In genomic region chr11:11843233-11843632, GRCh38 we compare ENCODE assay signal across 8 cellular contexts. TPM values are rescaled to one million over a fixed set of nuclear protein-coding genes. Genes with fewer than 3 reads are reported as not detected.
DNase-seq lines count a peak whose midpoint lies in the region; ATAC-seq, FAIRE-seq and TF ChIP-seq lines count a peak whose summit lies in the region.

No MANE protein-coding gene starts in this region.

- H3K9ac ChIP-seq in GM12878 (ENCODE audit: control insufficient read depth, insufficient read depth, low read length): peak overlapping the region; percentile 97

- TF ChIP-seq POLR2A in GM12878 (IDR thresholded peaks at IDR 0.05; ENCODE audit: low read depth, low read length) (no peak), tibial nerve (IDR thresholded peaks at IDR 0.05) (peak; percentile 53 to 56)

- in situ Hi-C loops in GM12878 (cut with MboI): no loop called here

- POLR2A ChIA-PET in GM12878 (lab: Charles Lee): interaction anchor here (0.6 to 2.6 kb wide), 7 partner anchors 14 to 1034 kb away, joined by 3 to 11 read pairs (median 6); partner anchors contain the start of gene EIF4G2

- H3K9me3 ChIP-seq in GM12878 (replicated peaks; ENCODE audit: control insufficient read depth, insufficient read depth, low read length) (no peaks in the 10 kb centered on the region), left lung (no peaks in the 10 kb centered on the region), tibial nerve (no peaks in the 10 kb centered on the region)

- H4K20me1 ChIP-seq in GM12878 (ENCODE audit: control insufficient read depth, insufficient read depth): no peaks in the 10 kb centered on the region

- SMC1A ChIA-PET in GM12878 (lab: Charles Lee; ENCODE audit: uncharacterized antibody, unreplicated experiment): interaction anchor here (0.7 to 4.2 kb wide), 14 partner anchors 13 to 59 kb away, joined by 3 to 29 read pairs (median 5); no protein-coding TSS in a partner anchor

- H3K4me3 ChIP-seq in GM12878 (peak overlapping the region; percentile 77), left lung (peak overlapping the region; percentile 77 to 80), tibial nerve (peak overlapping the region; percentile 69 to 92 (median 80))

- H3K79me2 ChIP-seq in GM12878 (ENCODE audit: control insufficient read depth, insufficient read depth, low read length): peaks cover 64% of the 10 kb centered on the region

- ATAC-seq in GM12878 (peak; percentile 17), left lung (peak; percentile 23), HG03442 (IDR thresholded peaks at IDR 0.05; ENCODE audit: unreplicated experiment) (no peak)

- 0% methylated on average over 3 of the region's 3 CpGs for WGBS in GM12878 (ENCODE audit: insufficient coverage, insufficient replicate concordance, low lambda C conversion rate, missing lambda C conversion rate)
- 0 to 1% methylated on average over 3 of the region's 3 CpGs for WGBS in tibial nerve, 2 donors

- H3K4me2 ChIP-seq in GM12878 (ENCODE audit: control insufficient read depth, insufficient read depth): peak overlapping the region; percentile 58; the same call in 1 of the 2 replicates

- TF ChIP-seq CTCF in GM12878 (IDR thresholded peaks at IDR 0.05 in 2 of 3, conservative IDR thresholded peaks at IDR 0.05 in 1 of 3; ENCODE audit: control insufficient read depth in 2 of 3, extremely low read depth in 1 of 3, insufficient read depth in 1 of 3, low read depth in 3 of 3, low read length in 3 of 3): no peak
- TF ChIP-seq CTCF in left lung (IDR thresholded peaks at IDR 0.05): no peak
- no peak for TF ChIP-seq CTCF in tibial nerve (IDR thresholded peaks at IDR 0.05)

- H3K27ac ChIP-seq in GM12878 (ENCODE audit: control insufficient read depth, insufficient read depth) (peak overlapping the region; percentile 96), left lung (peak overlapping the region; percentile 97 to 99), tibial nerve (peak overlapping the region; percentile 98 to 100 (median 98))

- RAD21 ChIA-PET in GM12878 (lab: Charles Lee; ENCODE audit: unreplicated experiment): interaction anchor here (0.7 to 3.0 kb wide), 6 partner anchors 14 to 1034 kb away, joined by 3 to 18 read pairs (median 4); partner anchors contain the start of genes EIF4G2 and GALNT18

- intact Hi-C loops in GM12878 (cut with micrococcal nuclease; ENCODE audit: unreplicated experiment): loop anchor here (5.0 to 10.0 kb wide), 2 partner anchors 988 to 1036 kb away; partner anchors contain the start of genes EIF4G2 and ZBED5
- intact Hi-C loops in left lung (cut with DNase I): no loop called here

- H3K27me3 ChIP-seq in GM12878 (replicated peaks in 1 of 2; ENCODE audit: control insufficient read depth in 2 of 2, insufficient read depth in 2 of 2, low read length in 1 of 2): no peaks in the 10 kb centered on the region
- H3K27me3 ChIP-seq in left lung: no peaks in the 10 kb centered on the region
- no peaks in the 10 kb centered on the region for H3K27me3 ChIP-seq in tibial nerve

- CTCF ChIA-PET in GM12878 (lab: Yijun Ruan, JAX): interaction anchor here (0.8 to 13.4 kb wide), 8 partner anchors 18 to 816 kb away, joined by 3 to 211 read pairs (median 6); no protein-coding TSS in a partner anchor

- peaks cover 2% of the 10 kb centered on the region; the same call in 1 of the 2 replicates for H3K4me1 ChIP-seq in GM12878 (ENCODE audit: control insufficient read depth, insufficient read depth, low read length)
- peaks cover 22 to 59% of the 10 kb centered on the region in 2 donors for H3K4me1 ChIP-seq in left lung
- peaks cover 0 to 60% (median 39%) of the 10 kb centered on the region in 4 donors for H3K4me1 ChIP-seq in tibial nerve

- H2AFZ ChIP-seq in GM12878 (ENCODE audit: control insufficient read depth, low read depth, low read length): no peak overlapping the region

- FAIRE-seq in GM12878 (lab: Jason Lieb, UNC): no peak

- DNase-seq in CD1c-positive myeloid dendritic cell (ENCODE audit: extremely low spot score): peak; percentile 66
- DNase-seq in HT1080 (ENCODE audit: low read depth): peak; percentile 40
- no peak for DNase-seq in GM12878 (ENCODE audit: low read depth, low spot score)
- DNase-seq in left lung: no peak
- peak in 1 of 2 donors; percentile 24 for DNase-seq in tibial nerve (ENCODE audit: low spot score in 2 of 2)
- no peak for DNase-seq in stimulated activated CD4-positive, alpha-beta T cell treated with anti-CD3 and anti-CD28 coated beads, Interleukin-4, amount 100 ng/mL, for 1 hour
- DNase-seq in activated naive CD4-positive, alpha-beta T cell treated with anti-CD3 and anti-CD28 coated beads, Interleukin-2, amount 50 U/mL, for 16 hours: no peak

- TF ChIP-seq EP300 in GM12878 (IDR thresholded peaks at IDR 0.05; ENCODE audit: borderline replicate concordance in 1 of 2, control insufficient read depth in 1 of 2, low read depth in 2 of 2, low read length in 2 of 2) (no peak), tibial nerve (IDR thresholded peaks at IDR 0.05) (peak; percentile 14 to 75)

- H3K36me3 ChIP-seq in GM12878 (ENCODE audit: control insufficient read depth in 2 of 2, insufficient read depth in 2 of 2, low read length in 1 of 2) (no peaks in the 10 kb centered on the region), left lung (no peaks in the 10 kb centered on the region), tibial nerve (no peaks in the 10 kb centered on the region)

- TF ChIP-seq RAD21 in GM12878 (IDR thresholded peaks at IDR 0.05; ENCODE audit: insufficient read depth, low read depth, low read length): no peak

- no TSS peak for BruUV-seq in GM12878 (replicated peaks; lab: Mats Ljungman, UMichigan)

TF ChIP-seq in GM12878, 131 proteins besides CTCF, POLR2A, EP300 and RAD21:
- TF ChIP-seq HCFC1 (IDR thresholded peaks at IDR 0.05; ENCODE audit: low read length) (no peak), CREM (IDR thresholded peaks at IDR 0.05; ENCODE audit: low read depth) (0 out of 2 replicates have a peak, but pooled peaks have one; percentile 7), ASH2L (IDR thresholded peaks at IDR 0.05; ENCODE audit: borderline replicate concordance, low read depth) (no peak), SREBF2 (IDR thresholded peaks at IDR 0.05; ENCODE audit: low read length) (peak; percentile 52; the same call in 1 of the 2 replicates), EED (IDR thresholded peaks at IDR 0.05; ENCODE audit: low read depth) (no peak), SMAD1 (IDR thresholded peaks at IDR 0.05; ENCODE audit: low read depth, partially characterized antibody) (no peak), ATF7 (IDR thresholded peaks at IDR 0.05; ENCODE audit: low read depth) (0 out of 2 replicates have a peak, but pooled peaks have one; percentile 7)

RNA-seq across cellular contexts. Expression of gene USP47, which starts 1.5 kb away (rescaled TPM):
- total RNA-seq in HT1080 (2014; rRNA removed; shearing (Covaris generic)): 30.8 and 33.5 TPM in 2 replicates
- polyA plus RNA-seq in HT1080 (2015; cell fraction: cytosol; rRNA removed): 15.3 and 17.6 TPM in 2 replicates
- polyA plus RNA-seq in HT1080 (2015; cell fraction: nucleus; rRNA removed): 38.7 and 38.9 TPM in 2 replicates
- total RNA-seq in GM12878 (2013; cell fraction: nucleolus; rRNA removed): 213 and 244 TPM in 2 replicates
- total RNA-seq in GM12878 (2014; rRNA removed) (50.0 and 54.0 TPM in 2 replicates), GM12878 (2014; rRNA removed; fragmentation: Illumina TruSeq; extraction: Trizol) (54.0 and 54.2 TPM in 2 replicates), GM12878 (2021) (28.7 and 33.9 TPM in 2 replicates), left lung (10 to 100 TPM; 40.9 to 41.3 TPM), tibial nerve (10 to 100 TPM; 63.3 to 91.8 (median 84.5) TPM)
- 16.6 TPM for polyA plus RNA-seq in GM12878 (2011; ENCODE audit: low read depth)
- polyA plus RNA-seq in GM12878 (2011; rRNA removed) (25.7 and 42.5 TPM in 2 replicates), GM12878 (2014; fragmentation: Illumina TruSeq; extraction: Trizol) (34.4 and 53.3 TPM in 2 replicates), GM12878 (2014; fragmentation: Nextera tagmentation; extraction: Ambion mirVana) (10 to 100 TPM; 13.9 to 14.8 TPM), GM12878 (2014; rRNA removed) (23.1 and 27.2 TPM in 2 replicates), GM12878 (2016; fragmentation: Nextera tagmentation; extraction: Ambion mirVana) (10 to 100 TPM; 36.2 to 38.8 TPM)
- polyA plus RNA-seq in GM12878 (2011; cell fraction: cytosol; rRNA removed): 8.9 and 10.5 TPM in 2 replicates
- 35.4 and 37.1 TPM in 2 replicates for polyA plus RNA-seq in GM12878 (2011; cell fraction: nucleus; rRNA removed)
- polyA plus RNA-seq in GM12878 (2012): 25.5 and 29.9 TPM in 2 replicates
- 34.3 and 45.4 TPM in 2 replicates for polyA minus RNA-seq in GM12878 (2011; rRNA and poly(A)+ RNA removed)
- 11.1 and 13.4 TPM in 2 replicates for polyA minus RNA-seq in GM12878 (2011; cell fraction: cytosol; rRNA and poly(A)+ RNA removed)
- polyA minus RNA-seq in GM12878 (2011; cell fraction: nucleus; rRNA and poly(A)+ RNA removed): 57.3 and 80.4 TPM in 2 replicates

Comparison
In these comparisons a context has a peak if more than half of its experiments do, and no peak if none do; other contexts are left out.
1. DNase-seq: peak in CD1c-positive myeloid dendritic cell (single experiment) and HT1080 (single experiment); none in GM12878 (single experiment), left lung (0 of 2), stimulated activated CD4-positive, alpha-beta T cell treated with anti-CD3 and anti-CD28 coated beads, Interleukin-4, amount 100 ng/mL, for 1 hour (single experiment) and activated naive CD4-positive, alpha-beta T cell treated with anti-CD3 and anti-CD28 coated beads, Interleukin-2, amount 50 U/mL, for 16 hours (single experiment).
2. Peak in every context shown above with its lines, with median percentiles within 50 percentile points of each other: H3K27ac ChIP-seq and H3K4me3 ChIP-seq.